9 cellular contexts compared by ENCODE assay signal in the genomic region with DNA sequence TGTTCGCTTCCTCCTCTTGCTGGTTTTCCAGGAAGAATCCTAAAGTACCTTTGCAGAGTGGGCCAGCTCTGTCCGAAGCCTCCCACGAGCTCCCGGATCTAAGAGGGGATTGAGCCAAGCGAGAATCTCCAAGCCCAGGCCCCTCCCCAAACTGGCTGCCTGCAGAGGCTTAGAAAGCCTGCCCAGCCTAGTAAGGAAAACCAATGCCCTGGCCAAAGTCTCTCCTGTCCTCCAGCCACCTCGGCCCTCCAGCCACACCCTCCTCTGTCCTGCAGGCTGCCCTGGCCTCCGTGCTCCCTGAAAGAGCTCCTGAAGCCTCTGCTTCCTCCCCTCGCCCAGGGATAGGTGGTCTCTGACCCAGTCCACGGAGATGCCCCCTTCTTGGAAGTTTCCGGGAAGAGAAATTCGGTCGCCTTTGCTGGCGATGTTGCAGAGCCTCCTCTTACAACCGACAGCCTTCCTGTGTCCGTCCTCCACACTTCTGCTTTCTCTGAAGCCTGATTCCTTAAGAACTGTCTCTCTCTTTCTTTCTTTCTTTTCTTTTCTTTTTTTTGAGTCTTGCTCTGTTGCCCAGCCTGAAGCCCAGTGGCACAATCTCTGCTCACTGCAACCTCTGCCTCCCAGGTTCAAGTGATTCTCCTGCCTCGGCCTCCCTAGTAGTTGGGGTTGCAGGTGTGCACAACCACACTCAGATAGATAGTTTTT. TPM values are rescaled to one million over a fixed set of nuclear protein-coding genes. Genes with fewer than 3 reads are reported as not detected.
DNase-seq lines count a peak whose midpoint lies in the region; FAIRE-seq and TF ChIP-seq lines count a peak whose summit lies in the region.
"Had no signal": no experiment of that assay in that cellular context is flagged by ENCODE, and none has a peak within 500 bp of the region (broad histone marks: within the 10 kb centered on the region; RNA-seq: fewer than 3 reads in every experiment).

No MANE protein-coding gene starts in this region.

- TF ChIP-seq EP300 in H1 (IDR thresholded peaks at IDR 0.05; ENCODE audit: borderline replicate concordance in 1 of 2, low read depth in 2 of 2, low read length in 2 of 2): no peak

- H2BK15ac ChIP-seq in H1 (ENCODE audit: low read length): no peak overlapping the region

- H3K4me1 Mint-ChIP-seq in Caco-2 (ENCODE audit: low read depth, unreplicated experiment): peaks cover 8% of the 10 kb centered on the region

- no peak overlapping the region; a peak in 1 of 4 replicates for H3K4me2 ChIP-seq in H1 (ENCODE audit: insufficient read depth in 1 of 2, low read depth in 2 of 2, low read length in 2 of 2)

- H3K27ac ChIP-seq in H1 (ENCODE audit: low read depth, low read length) (no peak overlapping the region), neutrophil (peak overlapping the region; percentile 87)

- H3K9me3 ChIP-seq in Caco-2 (no peaks in the 10 kb centered on the region), H1 (ENCODE audit: insufficient read depth in 2 of 2, low read depth in 1 of 2, low read length in 1 of 2) (no peaks in the 10 kb centered on the region), neutrophil (no peaks in the 10 kb centered on the region), BE2C (no peaks in the 10 kb centered on the region)
- H3K9me3 ChIP-seq: lower lobe of right lung had no signal

- H3K27me3 Mint-ChIP-seq in Caco-2 (ENCODE audit: insufficient read depth, unreplicated experiment): no peaks in the 10 kb centered on the region

- H2BK20ac ChIP-seq in H1 (ENCODE audit: low read length): peak overlapping the region; percentile 61; the same call in 1 of the 2 replicates

- H3K9me3 Mint-ChIP-seq in Caco-2 (ENCODE audit: unreplicated experiment): no peaks in the 10 kb centered on the region

- no peak overlapping the region for H3K9ac ChIP-seq in H1 (replicated peaks in 1 of 4; ENCODE audit: extremely low read depth in 1 of 4, low read depth in 3 of 4, low read length in 3 of 4)

- peak overlapping the region; percentile 26; the same call in 1 of the 2 replicates for H3K18ac ChIP-seq in H1 (ENCODE audit: extremely low read depth, low read length)

- CTCF ChIA-PET in Caco-2 (lab: Charles Lee) (no interaction called here), H1 (lab: Charles Lee; ENCODE audit: partially characterized antibody) (interaction anchor here (0.9 to 1.5 kb wide), 5 partner anchors 17 to 57 kb away, joined by 3 to 4 read pairs (median 3); no protein-coding TSS in a partner anchor)

- H3K36me3 ChIP-seq in Caco-2 (ENCODE audit: control insufficient read depth, insufficient read depth, low read length) (no peaks in the 10 kb centered on the region), H1 (ENCODE audit: control insufficient read depth in 2 of 4, insufficient read depth in 4 of 4, low read length in 3 of 4) (no peaks in the 10 kb centered on the region), neutrophil (no peaks in the 10 kb centered on the region), BE2C (no peaks in the 10 kb centered on the region)
- H3K36me3 ChIP-seq: lower lobe of right lung had no signal

- no peak overlapping the region for H2AFZ ChIP-seq in H1 (ENCODE audit: low read length)

- H3K4me3 ChIP-seq in Caco-2 (ENCODE audit: low read depth, low read length) (no peak overlapping the region), H1 (ENCODE audit: extremely low read depth in 1 of 4, insufficient read depth in 2 of 4, low read depth in 3 of 4, low read length in 4 of 4) (no peak overlapping the region), neutrophil (ENCODE audit: low read depth in 1 of 2, low read length in 1 of 2) (peak overlapping the region; percentile 25 to 33), BE2C (ENCODE audit: low read depth, low read length) (no peak overlapping the region)
- H3K4me3 ChIP-seq: lower lobe of right lung had no signal

- no peak overlapping the region for H3K23ac ChIP-seq in H1 (ENCODE audit: insufficient read length)

- POLR2A ChIA-PET in Caco-2 (lab: Charles Lee): no interaction called here
- POLR2A ChIA-PET in H1 (lab: Charles Lee; ENCODE audit: partially characterized antibody): interaction anchor here (3.0 to 7.9 kb wide), 2 partner anchors 10 to 55 kb away, joined by 13 to 71 read pairs; a partner anchor contains a TSS

- no peak overlapping the region for H2BK5ac ChIP-seq in H1 (ENCODE audit: low read depth, low read length)

- 0 out of 2 replicates have a peak overlapping the region, but pooled peaks have one; percentile 11 for H2AK5ac ChIP-seq in H1 (ENCODE audit: low read depth, low read length)

- no peak for TF ChIP-seq POLR2A in H1 (IDR thresholded peaks at IDR 0.05; ENCODE audit: control extremely low read depth in 1 of 2, low read depth in 2 of 2, low read length in 2 of 2)

- H4K91ac ChIP-seq in H1 (replicated peaks; ENCODE audit: insufficient read length, low read length): no peak overlapping the region

- no TSS peak for BruUV-seq in Caco-2 (replicated peaks; lab: Mats Ljungman, UMichigan)

- H3K14ac ChIP-seq in H1 (ENCODE audit: insufficient read length): no peak overlapping the region

- H4K5ac ChIP-seq in H1 (ENCODE audit: insufficient read length, low read depth, low read length): no peak overlapping the region

- WGBS in H1 (ENCODE audit: extremely low coverage in 1 of 2, insufficient coverage in 1 of 2, insufficient read length in 1 of 2, insufficient replicate concordance in 2 of 2, low coverage in 1 of 2, low lambda C conversion rate in 2 of 2, missing lambda C conversion rate in 1 of 2), 2 experiments: 75% methylated on average over 15 of the region's 16 CpGs; no CpG with 5 or more reads in 1 of the 2 experiments

- H3K4me1 ChIP-seq in Caco-2 (peaks cover 41% of the 10 kb centered on the region), H1 (replicated peaks in 1 of 4; ENCODE audit: control insufficient read depth in 3 of 4, insufficient read depth in 4 of 4, low read length in 3 of 4) (peaks cover 4 to 51% (median 35%) of the 10 kb centered on the region in 4 experiments), neutrophil (ENCODE audit: control insufficient read depth in 1 of 2, insufficient read depth in 1 of 2, low read depth in 1 of 2, low read length in 1 of 2) (peaks cover 53 to 59% of the 10 kb centered on the region in 2 experiments), BE2C (peaks cover 38% of the 10 kb centered on the region)

- TF ChIP-seq CTCF in Caco-2 (IDR thresholded peaks at IDR 0.05; ENCODE audit: insufficient read depth in 1 of 2, low read depth in 1 of 2, low read length in 1 of 2, severe bottlenecking in 1 of 2, unreplicated experiment in 1 of 2) (no peak), H1 (IDR thresholded peaks at IDR 0.05; ENCODE audit: control extremely low read depth in 1 of 3, insufficient read depth in 1 of 3, low read depth in 1 of 3, low read length in 3 of 3) (no peak), neutrophil (IDR thresholded peaks at IDR 0.05) (no peak), BE2C (IDR thresholded peaks at IDR 0.05; ENCODE audit: low read depth, low read length) (no peak)

- TF ChIP-seq RAD21 in H1 (IDR thresholded peaks at IDR 0.05 in 1 of 2, conservative IDR thresholded peaks at IDR 0.05 in 1 of 2; ENCODE audit: low read depth in 2 of 2, low read length in 2 of 2): no peak

- no peaks in the 10 kb centered on the region for H3K79me2 ChIP-seq in H1 (ENCODE audit: control insufficient read depth in 1 of 2, insufficient read depth in 2 of 2, low read length in 2 of 2)

- no peak overlapping the region for H3K4ac ChIP-seq in H1 (replicated peaks; ENCODE audit: insufficient read length, low read depth, low read length)

- no peaks in the 10 kb centered on the region for H4K20me1 ChIP-seq in H1 (replicated peaks in 1 of 2; ENCODE audit: control insufficient read depth in 1 of 2, insufficient read depth in 2 of 2, low read length in 2 of 2)

- H3K27me3 ChIP-seq in Caco-2 (replicated peaks; ENCODE audit: control insufficient read depth, insufficient read depth, low read length) (no peaks in the 10 kb centered on the region), H1 (replicated peaks in 1 of 4; ENCODE audit: control insufficient read depth in 3 of 4, extremely low read depth in 1 of 4, insufficient read depth in 3 of 4, low read length in 3 of 4) (peaks cover 0 to 2% (median 0%) of the 10 kb centered on the region in 4 experiments; a peak in 2 of 7 replicates), neutrophil (no peaks in the 10 kb centered on the region), BE2C (no peaks in the 10 kb centered on the region)

- DNase-seq in Caco-2: no peak
- DNase-seq in NCI-H69 (lab: John Stamatoyannopoulos, UW): peak; percentile 27
- DNase-seq in H1 (ENCODE audit: low read depth in 1 of 2, low spot score in 2 of 2): no peak
- no peak for DNase-seq in putamen (ENCODE audit: low spot score)
- DNase-seq in BE2C: no peak
- no peak for DNase-seq in GDM1 (lab: John Stamatoyannopoulos, UW)
- DNase-seq: lower lobe of right lung; stimulated activated naive CD4-positive, alpha-beta T cell treated with Interleukin-2 at 50 U/mL for 16 hours had no signal

- H3K23me2 ChIP-seq in H1 (ENCODE audit: low read depth, low read length): no peaks in the 10 kb centered on the region

- no peak overlapping the region for H2BK12ac ChIP-seq in H1 (ENCODE audit: low read depth, low read length)

- FAIRE-seq in H1 (lab: Jason Lieb, UNC): no peak

- H3K4me3 Mint-ChIP-seq in Caco-2 (ENCODE audit: unreplicated experiment): no peak overlapping the region

- peak overlapping the region; percentile 4 for H3K27ac Mint-ChIP-seq in Caco-2 (ENCODE audit: unreplicated experiment)

- no peak overlapping the region for H3K56ac ChIP-seq in H1 (replicated peaks; ENCODE audit: insufficient read length, low read depth, low read length)

- intact Hi-C loops in Caco-2 (cut with micrococcal nuclease; ENCODE audit: unreplicated experiment): no loop called here

- no peaks in the 10 kb centered on the region for H3K79me1 ChIP-seq in H1 (ENCODE audit: low read depth, low read length)

- H4K8ac ChIP-seq in H1 (ENCODE audit: extremely low read depth, insufficient read depth, low read length): 0 out of 2 replicates have a peak overlapping the region, but pooled peaks have one; percentile 54

- H2BK120ac ChIP-seq in H1 (replicated peaks; ENCODE audit: low read depth, low read length): no peak overlapping the region

- no peaks in the 10 kb centered on the region for H3K36me3 Mint-ChIP-seq in Caco-2 (ENCODE audit: insufficient read depth, unreplicated experiment)

RNA-seq across cellular contexts. Expression of a gene that starts 54.9 kb away (rescaled TPM):
- total RNA-seq in Caco-2 (2022): 114 TPM in 2 replicates
- 20.8 and 26.7 TPM in 2 replicates for total RNA-seq in H1 (2021; fragmentation: NEBNext Ultra II Directional; extraction: Animal tissue kit (Norgen Biotek cat#: 25700))
- 9.7 and 14.4 TPM in 2 replicates for polyA plus RNA-seq in H1 (2011; rRNA removed)
- 12.0 TPM for polyA plus RNA-seq in H1 (2011; cell fraction: cytosol; rRNA removed)
- polyA plus RNA-seq in H1 (2011; cell fraction: nucleus; rRNA removed): 17.7 TPM
- polyA plus RNA-seq in H1 (2012, experiment 1 of 2): 24.8 to 32.2 TPM (median 27.7 TPM) in 4 replicates
- polyA plus RNA-seq in H1 (2012, experiment 2 of 2): 5.9 TPM
- 21.6 TPM for polyA plus RNA-seq in H1 (2013, experiment 1 of 2)
- polyA plus RNA-seq in H1 (2013, experiment 2 of 2): 22.3 TPM
- polyA minus RNA-seq in H1 (2011; rRNA and poly(A)+ RNA removed): 22.6 and 27.7 TPM in 2 replicates
- 22.5 TPM for polyA minus RNA-seq in H1 (2011; cell fraction: cytosol; rRNA and poly(A)+ RNA removed)
- polyA minus RNA-seq in H1 (2011; cell fraction: nucleus; rRNA and poly(A)+ RNA removed): 52.2 TPM
- 55.7 TPM for polyA plus RNA-seq in BE2C (2012; ENCODE audit: insufficient read depth, insufficient read length, low read depth)

Comparison
In these comparisons a context has a peak if more than half of its experiments do, and no peak if none do; other contexts are left out.
1. H3K4me3 ChIP-seq: peak in neutrophil (2 of 2); none in Caco-2 (single experiment), H1 (0 of 4) and BE2C (single experiment).